8 cellular contexts compared by ENCODE assay signal in genomic region chr15:79978694-79979519, GRCh38. TPM values are rescaled to one million over a fixed set of nuclear protein-coding genes. Genes with fewer than 3 reads are reported as not detected.
DNase-seq lines count a peak whose midpoint lies in the region; ATAC-seq and TF ChIP-seq lines count a peak whose summit lies in the region.

No MANE protein-coding gene starts in this region.

- H3K9me3 ChIP-seq in effector memory CD4-positive, alpha-beta T cell (ENCODE audit: control insufficient read depth, low read length) = no peaks in the 10 kb centered on the region

- H3K36me3 Mint-ChIP-seq in osteocyte (ENCODE audit: unreplicated experiment) = no peaks in the 10 kb centered on the region

- peak; percentile 60 for ATAC-seq in GM21526 (IDR thresholded peaks at IDR 0.05; ENCODE audit: low FRiP score, unreplicated experiment)

- H3K4me1 Mint-ChIP-seq in osteocyte (ENCODE audit: unreplicated experiment) = peaks cover 4% of the 10 kb centered on the region

- H3K9me3 Mint-ChIP-seq in osteocyte (ENCODE audit: unreplicated experiment) = no peaks in the 10 kb centered on the region

- peak overlapping the region; percentile 41 for H3K27ac ChIP-seq in caudate nucleus (ENCODE audit: low read depth, low read length)
- H3K27ac ChIP-seq in effector memory CD4-positive, alpha-beta T cell (ENCODE audit: insufficient read depth, low read length, poor library complexity, severe bottlenecking) = no peak overlapping the region

- no peak overlapping the region for H3K4me3 ChIP-seq in effector memory CD4-positive, alpha-beta T cell (ENCODE audit: insufficient read depth, low read depth, low read length, poor library complexity, severe bottlenecking)

- no peak overlapping the region for H3K27ac Mint-ChIP-seq in osteocyte (ENCODE audit: unreplicated experiment)

- no peaks in the 10 kb centered on the region for H3K4me1 ChIP-seq in effector memory CD4-positive, alpha-beta T cell (ENCODE audit: control insufficient read depth, insufficient read depth, low read length, poor library complexity, severe bottlenecking)

- peak; percentile 61 for DNase-seq in GM10266 (ENCODE audit: extremely low spot score)
- peak; percentile 39 for DNase-seq in HuH-7.5 (ENCODE audit: low spot score)
- DNase-seq in caudate nucleus (lab: John Stamatoyannopoulos, UW) = peak in 1 of 61 donors; percentile 1
- peak; percentile 49 for DNase-seq in osteocyte (ENCODE audit: extremely low spot score, unreplicated experiment)
- no peak for DNase-seq in effector CD4-positive, alpha-beta T cell
- DNase-seq in NCI-H82 treated with DMSO at 0.1 percent for 48 hours (lab: John Stamatoyannopoulos, UW; ENCODE audit: unreplicated experiment) = no peak
- no peak for DNase-seq in effector memory CD4-positive, alpha-beta T cell

- peaks cover 7% of the 10 kb centered on the region for H3K27me3 Mint-ChIP-seq in osteocyte (ENCODE audit: unreplicated experiment)

- H3K36me3 ChIP-seq in effector memory CD4-positive, alpha-beta T cell (ENCODE audit: control insufficient read depth, insufficient read depth, low read length) = no peaks in the 10 kb centered on the region

- H3K27me3 ChIP-seq in effector memory CD4-positive, alpha-beta T cell (replicated peaks; ENCODE audit: control insufficient read depth, insufficient read depth, low read length, poor library complexity, severe bottlenecking) = no peaks in the 10 kb centered on the region

- TF ChIP-seq CTCF in GM10266 (IDR thresholded peaks at IDR 0.05; ENCODE audit: control insufficient read depth, insufficient read depth, low read depth, missing control alignments) (no peak), osteocyte (IDR thresholded peaks at IDR 0.05) (no peak)

- no peak overlapping the region for H3K4me3 Mint-ChIP-seq in osteocyte (ENCODE audit: unreplicated experiment)

RNA-seq across cellular contexts. Expression of gene BCL2A1, which starts 7.9 kb away (rescaled TPM):
- total RNA-seq in osteocyte = not detected in 2 replicates

Comparison
In these comparisons a context has a peak if more than half of its experiments do, and no peak if none do; other contexts are left out.
1. DNase-seq: peak in GM10266 (single experiment), HuH-7.5 (single experiment) and osteocyte (single experiment); none in effector CD4-positive, alpha-beta T cell (single experiment), NCI-H82 treated with DMSO at 0.1 percent for 48 hours (single experiment) and effector memory CD4-positive, alpha-beta T cell (0 of 3).